In the genomic region with DNA sequence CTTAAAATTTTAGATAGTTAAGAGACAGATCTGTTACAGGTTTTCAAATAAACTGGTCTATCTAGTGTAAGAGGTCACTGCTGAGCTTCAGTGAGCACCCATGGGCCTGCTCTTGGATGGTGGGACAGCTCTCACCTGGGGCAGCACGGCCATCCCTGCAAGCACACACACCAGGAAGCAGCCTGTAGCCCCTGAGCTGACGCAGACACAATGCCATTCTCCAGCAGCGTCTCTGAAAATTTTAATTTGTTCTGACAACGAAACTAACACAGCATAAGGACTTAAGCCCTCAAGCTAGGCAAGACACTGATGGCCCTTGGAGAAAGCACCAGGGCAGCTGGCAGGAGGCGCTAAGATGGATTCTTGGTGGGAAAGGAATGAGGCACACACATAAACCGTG, we compare ENCODE assay signal across 9 cellular contexts. TPM values are rescaled to one million over a fixed set of nuclear protein-coding genes. Genes with fewer than 3 reads are reported as not detected.
DNase-seq lines count a peak whose midpoint lies in the region; ATAC-seq and TF ChIP-seq lines count a peak whose summit lies in the region.
"Had no signal": no experiment of that assay in that cellular context is flagged by ENCODE, and none has a peak within 500 bp of the region (broad histone marks: within the 10 kb centered on the region; RNA-seq: fewer than 3 reads in every experiment).

No MANE protein-coding gene starts in this region.

- H3K4me1 ChIP-seq in CD4-positive, CD25-positive, alpha-beta regulatory T cell (ENCODE audit: control insufficient read depth, insufficient read depth, low read length, poor library complexity, severe bottlenecking) = peaks cover 81% of the 10 kb centered on the region

- no peak for ATAC-seq in CD4-positive, CD25-positive, alpha-beta regulatory T cell (ENCODE audit: low read depth in 2 of 2)
- ATAC-seq in HG03571 (IDR thresholded peaks at IDR 0.05; ENCODE audit: unreplicated experiment) (no peak), HG03135 (IDR thresholded peaks at IDR 0.05; ENCODE audit: unreplicated experiment) (no peak)

- H3K27ac ChIP-seq in CD4-positive, CD25-positive, alpha-beta regulatory T cell (ENCODE audit: insufficient read depth, low read length, poor library complexity, severe bottlenecking) = peak overlapping the region; percentile 93

- peaks cover 30% of the 10 kb centered on the region for H3K36me3 Mint-ChIP-seq in CD4-positive, CD25-positive, alpha-beta regulatory T cell
- H3K36me3 Mint-ChIP-seq in activated naive CD8-positive, alpha-beta T cell = peaks cover 3% of the 10 kb centered on the region
- peaks cover 18% of the 10 kb centered on the region for H3K36me3 Mint-ChIP-seq in nephron progenitor cell (ENCODE audit: low read depth)

- peaks cover 7% of the 10 kb centered on the region for H3K36me3 ChIP-seq in CD4-positive, CD25-positive, alpha-beta regulatory T cell (ENCODE audit: control insufficient read depth, insufficient read depth, low read length)

- no peaks in the 10 kb centered on the region for H3K27me3 ChIP-seq in CD4-positive, CD25-positive, alpha-beta regulatory T cell (ENCODE audit: control insufficient read depth, insufficient read depth, low read length)

- H3K9me3 ChIP-seq in CD4-positive, CD25-positive, alpha-beta regulatory T cell (ENCODE audit: control insufficient read depth in 2 of 2, low read length in 2 of 2) = no peaks in the 10 kb centered on the region

- H3K4me3 ChIP-seq in CD4-positive, CD25-positive, alpha-beta regulatory T cell (ENCODE audit: low read depth, low read length) = peak overlapping the region; percentile 73

- in situ Hi-C loops in GM13976 (cut with MboI; ENCODE audit: low sequenced_read_pairs, unreplicated experiment) = no loop called here

- TF ChIP-seq CTCF in GM13976 (IDR thresholded peaks at IDR 0.05; ENCODE audit: borderline replicate concordance, control extremely low read depth, extremely low read depth, insufficient read depth, missing control alignments) = no peak
- no peak for TF ChIP-seq CTCF in nephron progenitor cell (IDR thresholded peaks at IDR 0.05)

- H3K9me3 Mint-ChIP-seq in CD4-positive, CD25-positive, alpha-beta regulatory T cell = peaks cover 0 to 6% (median 0%) of the 10 kb centered on the region in 7 donors
- H3K9me3 Mint-ChIP-seq in activated naive CD8-positive, alpha-beta T cell (ENCODE audit: low read depth) = no peaks in the 10 kb centered on the region
- no peaks in the 10 kb centered on the region for H3K9me3 Mint-ChIP-seq in nephron progenitor cell

- H3K4me1 Mint-ChIP-seq in CD4-positive, CD25-positive, alpha-beta regulatory T cell = peaks cover 16 to 68% (median 48%) of the 10 kb centered on the region in 4 donors
- H3K4me1 Mint-ChIP-seq in activated naive CD8-positive, alpha-beta T cell (ENCODE audit: low read depth) = peaks cover 64% of the 10 kb centered on the region
- peaks cover 43% of the 10 kb centered on the region for H3K4me1 Mint-ChIP-seq in nephron progenitor cell

- peaks cover 12% of the 10 kb centered on the region for H3K27me3 Mint-ChIP-seq in CD4-positive, CD25-positive, alpha-beta regulatory T cell
- H3K27me3 Mint-ChIP-seq in activated naive CD8-positive, alpha-beta T cell = no peaks in the 10 kb centered on the region
- peaks cover 5% of the 10 kb centered on the region for H3K27me3 Mint-ChIP-seq in nephron progenitor cell (ENCODE audit: low read depth, poor library complexity)

- no peak for DNase-seq in CD4-positive, CD25-positive, alpha-beta regulatory T cell
- DNase-seq in GM13976 (ENCODE audit: low spot score) (peak; percentile 37), nephron progenitor cell (no peak), KG1 (lab: John Stamatoyannopoulos, UW) (no peak), ureter (ENCODE audit: low spot score) (no peak)
- DNase-seq: NCI-H2029 treated with DMSO at 0.1 percent for 48 hours had no signal

- peak overlapping the region; percentile 95 to 100 (median 98) for H3K4me3 Mint-ChIP-seq in CD4-positive, CD25-positive, alpha-beta regulatory T cell
- H3K4me3 Mint-ChIP-seq in activated naive CD8-positive, alpha-beta T cell = peak overlapping the region; percentile 92
- H3K4me3 Mint-ChIP-seq in nephron progenitor cell = peak overlapping the region; percentile 54

- peak overlapping the region; percentile 98 to 99 (median 98) for H3K27ac Mint-ChIP-seq in CD4-positive, CD25-positive, alpha-beta regulatory T cell
- peak overlapping the region; percentile 96 for H3K27ac Mint-ChIP-seq in activated naive CD8-positive, alpha-beta T cell
- H3K27ac Mint-ChIP-seq in nephron progenitor cell = peak overlapping the region; percentile 17

RNA-seq across cellular contexts. Expression of gene LIMD2, which starts 2.7 kb away (rescaled TPM):
- 634 TPM for total RNA-seq in CD4-positive, CD25-positive, alpha-beta regulatory T cell
- 100 to 1,000 TPM; 408 to 478 (median 445) TPM for polyA plus RNA-seq in CD4-positive, CD25-positive, alpha-beta regulatory T cell
- 13.8 TPM for total RNA-seq in ureter

RNA-seq across cellular contexts. Expression of gene STRADA, which starts 39.0 kb away (rescaled TPM):
- total RNA-seq in CD4-positive, CD25-positive, alpha-beta regulatory T cell = 47.8 TPM
- 10 to 100 TPM; 20.0 to 31.9 (median 22.2) TPM for polyA plus RNA-seq in CD4-positive, CD25-positive, alpha-beta regulatory T cell
- 58.6 TPM for total RNA-seq in ureter

Comparison
In these comparisons a context has a peak if more than half of its experiments do, and no peak if none do; other contexts are left out.
1. H3K27ac Mint-ChIP-seq: peak in every context shown above with its lines; median percentile 98 in CD4-positive, CD25-positive, alpha-beta regulatory T cell; 96 in activated naive CD8-positive, alpha-beta T cell; 17 in nephron progenitor cell.
2. RNA of gene LIMD2, which starts 2.7 kb away (total RNA-seq): 634 TPM in CD4-positive, CD25-positive, alpha-beta regulatory T cell (single experiment); 13.8 TPM in ureter (single experiment); every median in the first group is over 10 times any median in the second.
3. Peak in every context shown above with its lines, with median percentiles within 50 percentile points of each other: H3K4me3 Mint-ChIP-seq.